Comparison of ENCODE assay signal across 1 cellular context in the genomic region with DNA sequence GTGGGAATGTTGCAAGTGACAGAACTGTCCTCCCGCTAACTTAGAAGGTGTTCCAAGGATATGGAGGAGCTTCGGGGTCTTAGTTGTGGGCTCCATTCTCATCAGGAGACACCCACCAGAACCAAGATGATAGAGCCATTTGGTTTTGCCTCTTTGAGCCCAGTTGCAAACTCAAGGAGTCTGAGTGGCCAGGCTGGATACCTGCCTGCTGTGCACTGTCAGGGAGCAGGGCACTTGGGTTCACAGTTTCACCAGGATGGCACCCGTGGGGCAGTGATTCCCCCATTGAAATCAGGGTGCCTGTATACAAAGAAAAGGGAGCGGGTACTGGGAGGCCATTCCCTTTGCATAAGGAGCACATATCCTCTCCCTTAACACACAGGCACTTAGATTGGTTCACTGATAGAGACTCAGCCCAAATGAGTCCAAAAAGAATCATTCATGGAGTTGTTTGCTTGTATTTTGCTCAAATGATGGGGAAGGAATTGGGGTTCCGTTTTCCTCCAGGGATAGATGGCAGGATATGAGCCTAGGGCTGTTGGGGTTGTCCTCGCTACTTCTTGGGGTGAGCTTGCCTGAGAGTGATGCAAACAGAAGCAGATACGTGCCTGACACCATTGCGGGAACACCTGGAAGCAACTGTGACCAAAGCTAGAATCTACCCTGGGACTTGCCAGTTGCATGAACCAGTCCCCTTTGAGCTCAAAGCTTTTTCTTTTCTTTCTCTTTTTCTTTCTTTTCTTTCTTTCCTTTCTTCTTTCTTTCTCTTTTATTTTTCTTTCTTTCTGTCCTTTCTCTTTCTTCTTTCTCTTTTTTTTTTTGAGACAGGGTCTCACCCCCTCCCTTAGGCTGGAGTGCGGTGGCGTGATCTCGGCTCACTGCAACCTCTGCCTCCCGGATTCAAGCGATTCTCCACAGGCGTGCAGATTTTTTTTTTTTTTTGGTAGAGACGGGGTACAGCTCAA.
TF ChIP-seq lines count a peak whose summit lies in the region.

No MANE protein-coding gene starts in this region.

TF ChIP-seq in GM12878, 131 proteins besides CTCF, POLR2A, EP300 and RAD21:
- TF ChIP-seq ASH2L (IDR thresholded peaks at IDR 0.05; ENCODE audit: borderline replicate concordance, low read depth) (no peak), KLF5 (IDR thresholded peaks at IDR 0.05; ENCODE audit: partially characterized antibody) (no peak), ESRRA (IDR thresholded peaks at IDR 0.05; ENCODE audit: low read length) (no peak), SUZ12 (IDR thresholded peaks at IDR 0.05; ENCODE audit: unreplicated experiment) (no peak), MYB (IDR thresholded peaks at IDR 0.05; ENCODE audit: borderline replicate concordance, low read depth, low read length) (no peak), LARP7 (IDR thresholded peaks at IDR 0.05) (peak; percentile 49; the same call in 1 of the 2 replicates), SP1 (IDR thresholded peaks at IDR 0.05; ENCODE audit: low read depth, low read length) (no peak), NFXL1 (IDR thresholded peaks at IDR 0.05; ENCODE audit: borderline replicate concordance) (no peak), ZBED1 (IDR thresholded peaks at IDR 0.05; ENCODE audit: borderline replicate concordance) (no peak; the same call in 1 of the 2 replicates), RBBP5 (conservative IDR thresholded peaks at IDR 0.05) (no peak), CHD2 (IDR thresholded peaks at IDR 0.05; ENCODE audit: borderline replicate concordance, low read depth, low read length) (no peak), CEBPB (IDR thresholded peaks at IDR 0.05; ENCODE audit: borderline replicate concordance in 1 of 2, low read depth in 2 of 2, low read length in 2 of 2) (no peak), NBN (IDR thresholded peaks at IDR 0.05) (peak; percentile 45; the same call in 1 of the 2 replicates), NR2F1 (conservative IDR thresholded peaks at IDR 0.05) (no peak), KDM1A (IDR thresholded peaks at IDR 0.05; ENCODE audit: borderline replicate concordance) (no peak), NR2C1 (IDR thresholded peaks at IDR 0.05) (no peak), POLR2AphosphoS5 (IDR thresholded peaks at IDR 0.05; ENCODE audit: low read length) (peak; percentile 66), MTA2 (IDR thresholded peaks at IDR 0.05; ENCODE audit: low read depth) (no peak), WRNIP1 (IDR thresholded peaks at IDR 0.05; ENCODE audit: borderline replicate concordance, low read depth, low read length) (no peak), PML (IDR thresholded peaks at IDR 0.05; ENCODE audit: low read length) (peak; percentile 36; the same call in 1 of the 2 replicates), TCF7 (IDR thresholded peaks at IDR 0.05; ENCODE audit: borderline replicate concordance) (no peak), SMARCA5 (IDR thresholded peaks at IDR 0.05) (no peak), TAF1 (IDR thresholded peaks at IDR 0.05; ENCODE audit: borderline replicate concordance, low read depth, low read length) (no peak), ZSCAN29 (IDR thresholded peaks at IDR 0.05) (no peak), ZNF274 (IDR thresholded peaks at IDR 0.05; ENCODE audit: insufficient read depth, insufficient read length) (no peak), EED (IDR thresholded peaks at IDR 0.05; ENCODE audit: low read depth) (peak; percentile 19; the same call in 1 of the 2 replicates), ZNF622 (IDR thresholded peaks at IDR 0.05) (no peak), YBX1 (IDR thresholded peaks at IDR 0.05) (no peak), SUPT20H (IDR thresholded peaks at IDR 0.05; ENCODE audit: borderline replicate concordance, control insufficient read depth, low read depth, low read length) (no peak), GABPA (IDR thresholded peaks at IDR 0.05; ENCODE audit: low read depth) (no peak), TBL1XR1 (IDR thresholded peaks at IDR 0.05; ENCODE audit: low read depth, low read length) (no peak), ZNF24 (IDR thresholded peaks at IDR 0.05) (no peak), BMI1 (IDR thresholded peaks at IDR 0.05; ENCODE audit: borderline replicate concordance) (no peak), NRF1 (conservative IDR thresholded peaks at IDR 0.05; ENCODE audit: low read depth, low read length) (no peak), BHLHE40 (IDR thresholded peaks at IDR 0.05; ENCODE audit: borderline replicate concordance in 1 of 2, low read depth in 2 of 2, low read length in 1 of 2) (no peak), TCF3 (IDR thresholded peaks at IDR 0.05; ENCODE audit: borderline replicate concordance, insufficient read depth, low read depth, low read length) (0 out of 2 replicates have a peak, but pooled peaks have one; percentile 62)
- TF ChIP-seq, protein P1, sequence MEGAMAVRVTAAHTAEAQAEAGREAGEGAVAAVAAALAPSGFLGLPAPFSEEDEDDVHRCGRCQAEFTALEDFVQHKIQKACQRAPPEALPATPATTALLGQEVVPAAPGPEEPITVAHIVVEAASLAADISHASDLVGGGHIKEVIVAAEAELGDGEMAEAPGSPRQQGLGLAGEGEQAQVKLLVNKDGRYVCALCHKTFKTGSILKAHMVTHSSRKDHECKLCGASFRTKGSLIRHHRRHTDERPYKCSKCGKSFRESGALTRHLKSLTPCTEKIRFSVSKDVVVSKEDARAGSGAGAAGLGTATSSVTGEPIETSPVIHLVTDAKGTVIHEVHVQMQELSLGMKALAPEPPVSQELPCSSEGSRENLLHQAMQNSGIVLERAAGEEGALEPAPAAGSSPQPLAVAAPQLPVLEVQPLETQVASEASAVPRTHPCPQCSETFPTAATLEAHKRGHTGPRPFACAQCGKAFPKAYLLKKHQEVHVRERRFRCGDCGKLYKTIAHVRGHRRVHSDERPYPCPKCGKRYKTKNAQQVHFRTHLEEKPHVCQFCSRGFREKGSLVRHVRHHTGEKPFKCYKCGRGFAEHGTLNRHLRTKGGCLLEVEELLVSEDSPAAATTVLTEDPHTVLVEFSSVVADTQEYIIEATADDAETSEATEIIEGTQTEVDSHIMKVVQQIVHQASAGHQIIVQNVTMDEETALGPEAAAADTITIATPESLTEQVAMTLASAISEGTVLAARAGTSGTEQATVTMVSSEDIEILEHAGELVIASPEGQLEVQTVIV (IDR thresholded peaks at IDR 0.05; ENCODE audit: borderline replicate concordance, partially characterized antibody) = no peak
- TF ChIP-seq, protein P2, sequence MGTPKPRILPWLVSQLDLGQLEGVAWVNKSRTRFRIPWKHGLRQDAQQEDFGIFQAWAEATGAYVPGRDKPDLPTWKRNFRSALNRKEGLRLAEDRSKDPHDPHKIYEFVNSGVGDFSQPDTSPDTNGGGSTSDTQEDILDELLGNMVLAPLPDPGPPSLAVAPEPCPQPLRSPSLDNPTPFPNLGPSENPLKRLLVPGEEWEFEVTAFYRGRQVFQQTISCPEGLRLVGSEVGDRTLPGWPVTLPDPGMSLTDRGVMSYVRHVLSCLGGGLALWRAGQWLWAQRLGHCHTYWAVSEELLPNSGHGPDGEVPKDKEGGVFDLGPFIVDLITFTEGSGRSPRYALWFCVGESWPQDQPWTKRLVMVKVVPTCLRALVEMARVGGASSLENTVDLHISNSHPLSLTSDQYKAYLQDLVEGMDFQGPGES (IDR thresholded peaks at IDR 0.05) = no peak
- TF ChIP-seq, protein P3, sequence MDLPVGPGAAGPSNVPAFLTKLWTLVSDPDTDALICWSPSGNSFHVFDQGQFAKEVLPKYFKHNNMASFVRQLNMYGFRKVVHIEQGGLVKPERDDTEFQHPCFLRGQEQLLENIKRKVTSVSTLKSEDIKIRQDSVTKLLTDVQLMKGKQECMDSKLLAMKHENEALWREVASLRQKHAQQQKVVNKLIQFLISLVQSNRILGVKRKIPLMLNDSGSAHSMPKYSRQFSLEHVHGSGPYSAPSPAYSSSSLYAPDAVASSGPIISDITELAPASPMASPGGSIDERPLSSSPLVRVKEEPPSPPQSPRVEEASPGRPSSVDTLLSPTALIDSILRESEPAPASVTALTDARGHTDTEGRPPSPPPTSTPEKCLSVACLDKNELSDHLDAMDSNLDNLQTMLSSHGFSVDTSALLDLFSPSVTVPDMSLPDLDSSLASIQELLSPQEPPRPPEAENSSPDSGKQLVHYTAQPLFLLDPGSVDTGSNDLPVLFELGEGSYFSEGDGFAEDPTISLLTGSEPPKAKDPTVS (IDR thresholded peaks at IDR 0.05; ENCODE audit: low read depth, low read length) = no peak
- TF ChIP-seq, protein P4, sequence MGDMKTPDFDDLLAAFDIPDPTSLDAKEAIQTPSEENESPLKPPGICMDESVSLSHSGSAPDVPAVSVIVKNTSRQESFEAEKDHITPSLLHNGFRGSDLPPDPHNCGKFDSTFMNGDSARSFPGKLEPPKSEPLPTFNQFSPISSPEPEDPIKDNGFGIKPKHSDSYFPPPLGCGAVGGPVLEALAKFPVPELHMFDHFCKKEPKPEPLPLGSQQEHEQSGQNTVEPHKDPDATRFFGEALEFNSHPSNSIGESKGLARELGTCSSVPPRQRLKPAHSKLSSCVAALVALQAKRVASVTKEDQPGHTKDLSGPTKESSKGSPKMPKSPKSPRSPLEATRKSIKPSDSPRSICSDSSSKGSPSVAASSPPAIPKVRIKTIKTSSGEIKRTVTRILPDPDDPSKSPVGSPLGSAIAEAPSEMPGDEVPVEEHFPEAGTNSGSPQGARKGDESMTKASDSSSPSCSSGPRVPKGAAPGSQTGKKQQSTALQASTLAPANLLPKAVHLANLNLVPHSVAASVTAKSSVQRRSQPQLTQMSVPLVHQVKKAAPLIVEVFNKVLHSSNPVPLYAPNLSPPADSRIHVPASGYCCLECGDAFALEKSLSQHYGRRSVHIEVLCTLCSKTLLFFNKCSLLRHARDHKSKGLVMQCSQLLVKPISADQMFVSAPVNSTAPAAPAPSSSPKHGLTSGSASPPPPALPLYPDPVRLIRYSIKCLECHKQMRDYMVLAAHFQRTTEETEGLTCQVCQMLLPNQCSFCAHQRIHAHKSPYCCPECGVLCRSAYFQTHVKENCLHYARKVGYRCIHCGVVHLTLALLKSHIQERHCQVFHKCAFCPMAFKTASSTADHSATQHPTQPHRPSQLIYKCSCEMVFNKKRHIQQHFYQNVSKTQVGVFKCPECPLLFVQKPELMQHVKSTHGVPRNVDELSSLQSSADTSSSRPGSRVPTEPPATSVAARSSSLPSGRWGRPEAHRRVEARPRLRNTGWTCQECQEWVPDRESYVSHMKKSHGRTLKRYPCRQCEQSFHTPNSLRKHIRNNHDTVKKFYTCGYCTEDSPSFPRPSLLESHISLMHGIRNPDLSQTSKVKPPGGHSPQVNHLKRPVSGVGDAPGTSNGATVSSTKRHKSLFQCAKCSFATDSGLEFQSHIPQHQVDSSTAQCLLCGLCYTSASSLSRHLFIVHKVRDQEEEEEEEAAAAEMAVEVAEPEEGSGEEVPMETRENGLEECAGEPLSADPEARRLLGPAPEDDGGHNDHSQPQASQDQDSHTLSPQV (IDR thresholded peaks at IDR 0.05) = no peak
- TF ChIP-seq, protein P5, sequence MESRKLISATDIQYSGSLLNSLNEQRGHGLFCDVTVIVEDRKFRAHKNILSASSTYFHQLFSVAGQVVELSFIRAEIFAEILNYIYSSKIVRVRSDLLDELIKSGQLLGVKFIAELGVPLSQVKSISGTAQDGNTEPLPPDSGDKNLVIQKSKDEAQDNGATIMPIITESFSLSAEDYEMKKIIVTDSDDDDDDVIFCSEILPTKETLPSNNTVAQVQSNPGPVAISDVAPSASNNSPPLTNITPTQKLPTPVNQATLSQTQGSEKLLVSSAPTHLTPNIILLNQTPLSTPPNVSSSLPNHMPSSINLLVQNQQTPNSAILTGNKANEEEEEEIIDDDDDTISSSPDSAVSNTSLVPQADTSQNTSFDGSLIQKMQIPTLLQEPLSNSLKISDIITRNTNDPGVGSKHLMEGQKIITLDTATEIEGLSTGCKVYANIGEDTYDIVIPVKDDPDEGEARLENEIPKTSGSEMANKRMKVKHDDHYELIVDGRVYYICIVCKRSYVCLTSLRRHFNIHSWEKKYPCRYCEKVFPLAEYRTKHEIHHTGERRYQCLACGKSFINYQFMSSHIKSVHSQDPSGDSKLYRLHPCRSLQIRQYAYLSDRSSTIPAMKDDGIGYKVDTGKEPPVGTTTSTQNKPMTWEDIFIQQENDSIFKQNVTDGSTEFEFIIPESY (IDR thresholded peaks at IDR 0.05) = no peak
- TF ChIP-seq, protein P6, sequence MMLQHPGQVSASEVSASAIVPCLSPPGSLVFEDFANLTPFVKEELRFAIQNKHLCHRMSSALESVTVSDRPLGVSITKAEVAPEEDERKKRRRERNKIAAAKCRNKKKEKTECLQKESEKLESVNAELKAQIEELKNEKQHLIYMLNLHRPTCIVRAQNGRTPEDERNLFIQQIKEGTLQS (IDR thresholded peaks at IDR 0.05; ENCODE audit: borderline replicate concordance, extremely low read depth, low read depth, low read length) = no peak
- TF ChIP-seq, protein P7, sequence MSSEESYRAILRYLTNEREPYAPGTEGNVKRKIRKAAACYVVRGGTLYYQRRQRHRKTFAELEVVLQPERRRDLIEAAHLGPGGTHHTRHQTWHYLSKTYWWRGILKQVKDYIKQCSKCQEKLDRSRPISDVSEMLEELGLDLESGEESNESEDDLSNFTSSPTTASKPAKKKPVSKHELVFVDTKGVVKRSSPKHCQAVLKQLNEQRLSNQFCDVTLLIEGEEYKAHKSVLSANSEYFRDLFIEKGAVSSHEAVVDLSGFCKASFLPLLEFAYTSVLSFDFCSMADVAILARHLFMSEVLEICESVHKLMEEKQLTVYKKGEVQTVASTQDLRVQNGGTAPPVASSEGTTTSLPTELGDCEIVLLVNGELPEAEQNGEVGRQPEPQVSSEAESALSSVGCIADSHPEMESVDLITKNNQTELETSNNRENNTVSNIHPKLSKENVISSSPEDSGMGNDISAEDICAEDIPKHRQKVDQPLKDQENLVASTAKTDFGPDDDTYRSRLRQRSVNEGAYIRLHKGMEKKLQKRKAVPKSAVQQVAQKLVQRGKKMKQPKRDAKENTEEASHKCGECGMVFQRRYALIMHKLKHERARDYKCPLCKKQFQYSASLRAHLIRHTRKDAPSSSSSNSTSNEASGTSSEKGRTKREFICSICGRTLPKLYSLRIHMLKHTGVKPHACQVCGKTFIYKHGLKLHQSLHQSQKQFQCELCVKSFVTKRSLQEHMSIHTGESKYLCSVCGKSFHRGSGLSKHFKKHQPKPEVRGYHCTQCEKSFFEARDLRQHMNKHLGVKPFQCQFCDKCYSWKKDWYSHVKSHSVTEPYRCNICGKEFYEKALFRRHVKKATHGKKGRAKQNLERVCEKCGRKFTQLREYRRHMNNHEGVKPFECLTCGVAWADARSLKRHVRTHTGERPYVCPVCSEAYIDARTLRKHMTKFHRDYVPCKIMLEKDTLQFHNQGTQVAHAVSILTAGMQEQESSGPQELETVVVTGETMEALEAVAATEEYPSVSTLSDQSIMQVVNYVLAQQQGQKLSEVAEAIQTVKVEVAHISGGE (CRISPR knock-in tag; IDR thresholded peaks at IDR 0.05) = no peak
- TF ChIP-seq, protein P8, sequence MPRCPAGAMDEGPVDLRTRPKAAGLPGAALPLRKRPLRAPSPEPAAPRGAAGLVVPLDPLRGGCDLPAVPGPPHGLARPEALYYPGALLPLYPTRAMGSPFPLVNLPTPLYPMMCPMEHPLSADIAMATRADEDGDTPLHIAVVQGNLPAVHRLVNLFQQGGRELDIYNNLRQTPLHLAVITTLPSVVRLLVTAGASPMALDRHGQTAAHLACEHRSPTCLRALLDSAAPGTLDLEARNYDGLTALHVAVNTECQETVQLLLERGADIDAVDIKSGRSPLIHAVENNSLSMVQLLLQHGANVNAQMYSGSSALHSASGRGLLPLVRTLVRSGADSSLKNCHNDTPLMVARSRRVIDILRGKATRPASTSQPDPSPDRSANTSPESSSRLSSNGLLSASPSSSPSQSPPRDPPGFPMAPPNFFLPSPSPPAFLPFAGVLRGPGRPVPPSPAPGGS (IDR thresholded peaks at IDR 0.05; ENCODE audit: borderline replicate concordance, insufficient read depth, low read depth, low read length, poor library complexity, severe bottlenecking) = peak; percentile 11
